Comparison of ENCODE assay signal across 2 cellular contexts in the genomic region with DNA sequence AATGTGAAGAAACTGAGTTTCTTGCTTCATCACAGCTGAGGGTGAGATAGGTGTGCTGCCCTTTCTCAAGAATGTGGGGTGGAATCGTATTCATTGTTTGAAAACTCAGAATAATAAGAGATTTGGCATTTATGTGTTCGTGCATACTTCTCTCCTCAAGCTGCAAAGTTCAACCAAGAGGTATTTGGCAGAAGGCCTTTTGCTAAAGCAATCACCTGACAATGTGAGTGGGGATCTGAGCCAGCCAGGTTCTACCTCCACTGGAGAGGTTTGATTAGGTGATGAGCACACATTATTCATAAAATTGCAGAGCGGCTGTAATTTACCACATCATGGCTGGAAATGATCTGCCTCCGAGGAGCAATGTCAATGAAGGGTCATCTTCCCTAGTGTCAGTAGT.
TF ChIP-seq lines count a peak whose summit lies in the region.

No MANE protein-coding gene starts in this region.

TF ChIP-seq in liver, 16 proteins besides CTCF, POLR2A, EP300 and RAD21 (continued from another document):
- TF ChIP-seq EGR1 (IDR thresholded peaks at IDR 0.05; ENCODE audit: low read depth in 2 of 2): no peak
- TF ChIP-seq, protein P1, sequence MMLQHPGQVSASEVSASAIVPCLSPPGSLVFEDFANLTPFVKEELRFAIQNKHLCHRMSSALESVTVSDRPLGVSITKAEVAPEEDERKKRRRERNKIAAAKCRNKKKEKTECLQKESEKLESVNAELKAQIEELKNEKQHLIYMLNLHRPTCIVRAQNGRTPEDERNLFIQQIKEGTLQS (IDR thresholded peaks at IDR 0.05): no peak
TF ChIP-seq in liver: peak in this region for 4.

TF ChIP-seq in HepG2, 621 proteins besides CTCF, POLR2A, EP300 and RAD21 (continued from another document):
- TF ChIP-seq, protein P2, sequence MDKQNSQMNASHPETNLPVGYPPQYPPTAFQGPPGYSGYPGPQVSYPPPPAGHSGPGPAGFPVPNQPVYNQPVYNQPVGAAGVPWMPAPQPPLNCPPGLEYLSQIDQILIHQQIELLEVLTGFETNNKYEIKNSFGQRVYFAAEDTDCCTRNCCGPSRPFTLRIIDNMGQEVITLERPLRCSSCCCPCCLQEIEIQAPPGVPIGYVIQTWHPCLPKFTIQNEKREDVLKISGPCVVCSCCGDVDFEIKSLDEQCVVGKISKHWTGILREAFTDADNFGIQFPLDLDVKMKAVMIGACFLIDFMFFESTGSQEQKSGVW (CRISPR knock-in tag; IDR thresholded peaks at IDR 0.05; ENCODE audit: borderline replicate concordance): no peak
- TF ChIP-seq ZFP62 (CRISPR knock-in tag; IDR thresholded peaks at IDR 0.05) (no peak), SETDB1 (CRISPR knock-in tag; IDR thresholded peaks at IDR 0.05; ENCODE audit: borderline replicate concordance) (no peak), ARHGAP35 (CRISPR knock-in tag; IDR thresholded peaks at IDR 0.05; ENCODE audit: borderline replicate concordance) (no peak), THAP11 (CRISPR knock-in tag; IDR thresholded peaks at IDR 0.05) (no peak), NCOA5 (CRISPR knock-in tag; IDR thresholded peaks at IDR 0.05) (no peak), PHF21A (CRISPR knock-in tag; IDR thresholded peaks at IDR 0.05) (no peak), ARNTL (CRISPR knock-in tag; IDR thresholded peaks at IDR 0.05) (no peak), ZNF101 (CRISPR knock-in tag; IDR thresholded peaks at IDR 0.05; ENCODE audit: borderline replicate concordance, low read depth) (no peak)
